In the genomic region with DNA sequence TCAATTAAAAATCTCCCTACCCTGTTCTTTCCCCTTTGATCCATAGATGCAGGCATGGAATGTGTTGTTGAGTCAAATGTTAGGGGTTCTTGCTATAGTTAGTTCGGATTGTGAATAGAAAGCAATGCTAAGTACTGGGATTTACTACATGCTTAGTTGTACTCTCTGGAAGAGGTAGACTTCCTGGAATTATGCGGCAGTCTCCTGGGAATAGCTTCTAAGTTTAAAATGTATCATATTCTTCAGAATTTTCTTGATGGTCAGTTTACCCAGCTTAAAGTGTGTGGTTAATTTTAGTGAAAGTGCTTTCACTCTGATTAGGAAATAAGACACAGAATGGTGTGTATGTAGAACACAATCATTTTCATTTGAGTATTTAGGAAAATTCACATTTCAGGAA, we compare ENCODE assay signal across 9 cellular contexts. TPM values are rescaled to one million over a fixed set of nuclear protein-coding genes. Genes with fewer than 3 reads are reported as not detected.
DNase-seq lines count a peak whose midpoint lies in the region; ATAC-seq and TF ChIP-seq lines count a peak whose summit lies in the region.
"Had no signal": no experiment of that assay in that cellular context is flagged by ENCODE, and none has a peak within 500 bp of the region (broad histone marks: within the 10 kb centered on the region; RNA-seq: fewer than 3 reads in every experiment).

No MANE protein-coding gene starts in this region.

- no peaks in the 10 kb centered on the region for H3K9me3 Mint-ChIP-seq in activated T-cell treated with anti-CD3 and anti-CD28 coated beads, Interleukin-2, amount 50 U/mL, for 24 hours
- no peaks in the 10 kb centered on the region for H3K9me3 Mint-ChIP-seq in stimulated activated effector memory CD8-positive, alpha-beta T cell treated with anti-CD3 and anti-CD28 coated beads, Interleukin-12 subunit alpha, Interleukin-12 subunit beta, amount 100 ng/mL, for 72 hours
- H3K9me3 Mint-ChIP-seq: activated CD4-positive, alpha-beta T cell treated with anti-CD3 and anti-CD28 coated beads, Interleukin-2, amount 10 ng/mL, durations not matched to agents 7 days and 5 days had no signal

- peaks cover 75% of the 10 kb centered on the region for H3K36me3 Mint-ChIP-seq in activated T-cell treated with anti-CD3 and anti-CD28 coated beads, Interleukin-2, amount 50 U/mL, for 24 hours (ENCODE audit: low read depth)
- H3K36me3 Mint-ChIP-seq in T-helper 17 cell (ENCODE audit: low read depth): no peaks in the 10 kb centered on the region
- peaks cover 85% of the 10 kb centered on the region for H3K36me3 Mint-ChIP-seq in stimulated activated effector memory CD8-positive, alpha-beta T cell treated with anti-CD3 and anti-CD28 coated beads, Interleukin-12 subunit alpha, Interleukin-12 subunit beta, amount 100 ng/mL, for 72 hours

- DNase-seq in activated T-cell treated with anti-CD3 and anti-CD28 coated beads, Interleukin-2, amount 50 U/mL, for 24 hours: no peak
- DNase-seq in activated T-cell treated with anti-CD3 and anti-CD28 coated beads, Interleukin-2, amount 50 U/mL, for 48 hours: no peak
- DNase-seq in T-helper 17 cell (no peak), foreskin fibroblast (no peak), NCI-H748 treated with DMSO at 0.1 percent for 48 hours (lab: John Stamatoyannopoulos, UW) (no peak)
- no peak for DNase-seq in stimulated activated effector memory CD8-positive, alpha-beta T cell treated with anti-CD3 and anti-CD28 coated beads, Interleukin-12 subunit alpha, Interleukin-12 subunit beta, amount 100 ng/mL, for 72 hours (ENCODE audit: low spot score in 2 of 2)
- DNase-seq in stimulated activated CD4-positive, alpha-beta T cell treated with anti-CD3 and anti-CD28 coated beads, Interleukin-1b, Interleukin-23, amount 100 ng/mL, for 48 hours: no peak
- DNase-seq: activated CD4-positive, alpha-beta T cell treated with anti-CD3 and anti-CD28 coated beads, Interleukin-2, amount 10 ng/mL, durations not matched to agents 7 days and 5 days had no signal

- peak overlapping the region; percentile 74 for H3K27ac Mint-ChIP-seq in activated T-cell treated with anti-CD3 and anti-CD28 coated beads, Interleukin-2, amount 50 U/mL, for 24 hours
- no peak overlapping the region for H3K27ac Mint-ChIP-seq in T-helper 17 cell
- H3K27ac Mint-ChIP-seq in stimulated activated effector memory CD8-positive, alpha-beta T cell treated with anti-CD3 and anti-CD28 coated beads, Interleukin-12 subunit alpha, Interleukin-12 subunit beta, amount 100 ng/mL, for 72 hours: no peak overlapping the region
- H3K27ac Mint-ChIP-seq: activated CD4-positive, alpha-beta T cell treated with anti-CD3 and anti-CD28 coated beads, Interleukin-2, amount 10 ng/mL, durations not matched to agents 7 days and 5 days had no signal

- H3K27me3 Mint-ChIP-seq in activated T-cell treated with anti-CD3 and anti-CD28 coated beads, Interleukin-2, amount 50 U/mL, for 24 hours: no peaks in the 10 kb centered on the region
- H3K27me3 Mint-ChIP-seq in T-helper 17 cell: no peaks in the 10 kb centered on the region
- H3K27me3 Mint-ChIP-seq: activated CD4-positive, alpha-beta T cell treated with anti-CD3 and anti-CD28 coated beads, Interleukin-2, amount 10 ng/mL, durations not matched to agents 7 days and 5 days had no signal

- peak overlapping the region; percentile 93 to 100 for H3K4me3 ChIP-seq in foreskin fibroblast (ENCODE audit: low read depth in 1 of 2, low read length in 2 of 2)

- H3K9me3 ChIP-seq in T-helper 17 cell (ENCODE audit: control insufficient read depth, low read length, poor library complexity, severe bottlenecking): no peaks in the 10 kb centered on the region

- peak overlapping the region; percentile 96 for H3K4me3 Mint-ChIP-seq in activated T-cell treated with anti-CD3 and anti-CD28 coated beads, Interleukin-2, amount 50 U/mL, for 24 hours
- H3K4me3 Mint-ChIP-seq in T-helper 17 cell: peak overlapping the region; percentile 75
- H3K4me3 Mint-ChIP-seq in stimulated activated effector memory CD8-positive, alpha-beta T cell treated with anti-CD3 and anti-CD28 coated beads, Interleukin-12 subunit alpha, Interleukin-12 subunit beta, amount 100 ng/mL, for 72 hours: peak overlapping the region; percentile 85

- H3K4me1 Mint-ChIP-seq in activated T-cell treated with anti-CD3 and anti-CD28 coated beads, Interleukin-2, amount 50 U/mL, for 24 hours (ENCODE audit: low read depth): peaks cover 69% of the 10 kb centered on the region
- H3K4me1 Mint-ChIP-seq in T-helper 17 cell: peaks cover 41% of the 10 kb centered on the region
- H3K4me1 Mint-ChIP-seq in stimulated activated effector memory CD8-positive, alpha-beta T cell treated with anti-CD3 and anti-CD28 coated beads, Interleukin-12 subunit alpha, Interleukin-12 subunit beta, amount 100 ng/mL, for 72 hours: peaks cover 41% of the 10 kb centered on the region

- no peak for TF ChIP-seq CTCF in foreskin fibroblast (IDR thresholded peaks at IDR 0.05; ENCODE audit: low read depth, low read length)

- ATAC-seq in T-helper 17 cell (no peak), HG03139 (IDR thresholded peaks at IDR 0.05; ENCODE audit: unreplicated experiment) (no peak)
- no peak for ATAC-seq in stimulated activated effector memory CD8-positive, alpha-beta T cell treated with anti-CD3 and anti-CD28 coated beads, Interleukin-12 subunit alpha, Interleukin-12 subunit beta, amount 100 ng/mL, for 72 hours

RNA-seq across cellular contexts. Expression of a gene that starts 3.5 kb away (rescaled TPM):
- total RNA-seq in T-helper 17 cell: 10 to 100 TPM; 87.7 to 89.3 TPM

RNA-seq across cellular contexts. Expression of a gene that starts 57.7 kb away (rescaled TPM):
- total RNA-seq in T-helper 17 cell: 10 to 100 TPM; 40.6 to 47.3 TPM
